ENCODE assay signal across 2 cellular contexts in the genomic region with DNA sequence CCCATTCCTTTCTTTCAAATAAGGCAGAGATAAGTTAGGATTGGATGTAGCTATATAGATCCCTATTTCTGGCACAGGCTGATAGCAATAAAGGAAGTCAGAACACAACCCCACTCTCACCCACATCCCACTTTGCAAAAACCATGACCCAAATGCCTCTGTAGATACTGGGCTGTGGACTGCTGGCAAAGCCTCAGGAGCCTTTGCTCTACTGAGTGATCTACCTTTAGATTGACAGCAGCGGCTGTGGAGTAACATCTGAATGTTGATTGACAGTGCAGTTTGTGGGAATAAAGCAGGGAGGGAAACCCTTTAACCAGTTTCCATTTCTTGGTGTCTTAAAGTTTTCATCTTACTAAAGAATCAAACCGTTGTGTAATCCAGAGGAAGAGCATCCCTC.
TF ChIP-seq lines count a peak whose summit lies in the region.

No MANE protein-coding gene starts in this region.

TF ChIP-seq in K562, 482 proteins besides CTCF, POLR2A, EP300 and RAD21:
- TF ChIP-seq E2F3 (CRISPR knock-in tag; IDR thresholded peaks at IDR 0.05) = no peak
- TF ChIP-seq, protein P1, sequence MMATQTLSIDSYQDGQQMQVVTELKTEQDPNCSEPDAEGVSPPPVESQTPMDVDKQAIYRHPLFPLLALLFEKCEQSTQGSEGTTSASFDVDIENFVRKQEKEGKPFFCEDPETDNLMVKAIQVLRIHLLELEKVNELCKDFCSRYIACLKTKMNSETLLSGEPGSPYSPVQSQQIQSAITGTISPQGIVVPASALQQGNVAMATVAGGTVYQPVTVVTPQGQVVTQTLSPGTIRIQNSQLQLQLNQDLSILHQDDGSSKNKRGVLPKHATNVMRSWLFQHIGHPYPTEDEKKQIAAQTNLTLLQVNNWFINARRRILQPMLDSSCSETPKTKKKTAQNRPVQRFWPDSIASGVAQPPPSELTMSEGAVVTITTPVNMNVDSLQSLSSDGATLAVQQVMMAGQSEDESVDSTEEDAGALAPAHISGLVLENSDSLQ (IDR thresholded peaks at IDR 0.05) = peak; percentile 82
- TF ChIP-seq FIP1L1 (IDR thresholded peaks at IDR 0.05; ENCODE audit: low read depth, low read length, poor library complexity, severe bottlenecking) = no peak
- TF ChIP-seq NFYB (IDR thresholded peaks at IDR 0.05; ENCODE audit: extremely low read depth, insufficient read length) = no peak
- no peak for TF ChIP-seq POLR2B (IDR thresholded peaks at IDR 0.05; ENCODE audit: low read depth, partially characterized antibody)
- TF ChIP-seq SMARCE1 (IDR thresholded peaks at IDR 0.05) = no peak
- no peak for TF ChIP-seq SMAD1 (IDR thresholded peaks at IDR 0.05; ENCODE audit: low read depth, low read length, partially characterized antibody)
- no peak for TF ChIP-seq XRCC3 (IDR thresholded peaks at IDR 0.05)
TF ChIP-seq in K562: peak in this region for 1.

TF ChIP-seq in neural cell, 6 proteins besides CTCF, POLR2A, EP300 and RAD21:
- peak; percentile 47 for TF ChIP-seq POLR2AphosphoS5 (IDR thresholded peaks at IDR 0.05)
- TF ChIP-seq EZH2 (IDR thresholded peaks at IDR 0.05; ENCODE audit: borderline replicate concordance, insufficient read depth, low read length, poor library complexity, severe bottlenecking) = no peak
- TF ChIP-seq SMC3 (conservative IDR thresholded peaks at IDR 0.05; ENCODE audit: poor library complexity) = no peak
